Comparison of ENCODE assay signal across 3 cellular contexts in genomic region chr3:117248149-117248548, GRCh38.
TF ChIP-seq lines count a peak whose summit lies in the region.

No MANE protein-coding gene starts in this region.

TF ChIP-seq in A549, 52 proteins besides CTCF, POLR2A, EP300 and RAD21 (continued from another document):
- no peak for TF ChIP-seq PBX3 (IDR thresholded peaks at IDR 0.05)
- TF ChIP-seq HDAC2 (IDR thresholded peaks at IDR 0.05) = no peak
- no peak for TF ChIP-seq MYC (IDR thresholded peaks at IDR 0.05; ENCODE audit: borderline replicate concordance, low read length)
- TF ChIP-seq BCL3 (IDR thresholded peaks at IDR 0.05) = no peak
- no peak for TF ChIP-seq RFX5 (IDR thresholded peaks at IDR 0.05)
- no peak for TF ChIP-seq ZFP36 (IDR thresholded peaks at IDR 0.05; ENCODE audit: borderline replicate concordance, partially characterized antibody)
- TF ChIP-seq FOSL2 (IDR thresholded peaks at IDR 0.05) = no peak
- TF ChIP-seq FOSL2 (CRISPR knock-in tag; IDR thresholded peaks at IDR 0.05) = no peak

TF ChIP-seq in GM23338, 12 proteins besides CTCF, POLR2A, EP300 and RAD21 (continued from another document):
- no peak for TF ChIP-seq REST (IDR thresholded peaks at IDR 0.05; ENCODE audit: unreplicated experiment)
- TF ChIP-seq POLR2AphosphoS5 (IDR thresholded peaks at IDR 0.05; ENCODE audit: low read depth) = no peak
- no peak for TF ChIP-seq ZNF114 (CRISPR knock-in tag; IDR thresholded peaks at IDR 0.05)
- TF ChIP-seq STAT1 (IDR thresholded peaks at IDR 0.05; ENCODE audit: unreplicated experiment) = no peak
- TF ChIP-seq EZH2phosphoT487 (IDR thresholded peaks at IDR 0.05; ENCODE audit: unreplicated experiment) = no peak
- no peak for TF ChIP-seq CREB1 (CRISPR knock-in tag; IDR thresholded peaks at IDR 0.05; ENCODE audit: low read depth)
- TF ChIP-seq NANOG (IDR thresholded peaks at IDR 0.05; ENCODE audit: borderline replicate concordance) = no peak
- TF ChIP-seq ETS1 (IDR thresholded peaks at IDR 0.05) = no peak
- no peak for TF ChIP-seq EZH2 (IDR thresholded peaks at IDR 0.05; ENCODE audit: low read depth, unreplicated experiment)
- TF ChIP-seq ZNF462 (CRISPR knock-in tag; IDR thresholded peaks at IDR 0.05) = no peak

TF ChIP-seq in WTC11, 78 proteins besides CTCF, POLR2A, EP300 and RAD21 (continued from another document):
- TF ChIP-seq CREB1 (CRISPR knock-in tag; IDR thresholded peaks at IDR 0.05) = no peak
- TF ChIP-seq IRF2 (CRISPR knock-in tag; IDR thresholded peaks at IDR 0.05; ENCODE audit: borderline replicate concordance, low read depth) = no peak
- no peak for TF ChIP-seq TP53 (CRISPR knock-in tag; IDR thresholded peaks at IDR 0.05)
- no peak for TF ChIP-seq E2F4 (CRISPR knock-in tag; IDR thresholded peaks at IDR 0.05; ENCODE audit: borderline replicate concordance, low read depth)
- no peak for TF ChIP-seq ATF2 (CRISPR knock-in tag; IDR thresholded peaks at IDR 0.05; ENCODE audit: borderline replicate concordance, low read depth)
- no peak for TF ChIP-seq ZSCAN18 (CRISPR knock-in tag; IDR thresholded peaks at IDR 0.05)
- TF ChIP-seq NFE2L1 (CRISPR knock-in tag; IDR thresholded peaks at IDR 0.05) = no peak
- no peak for TF ChIP-seq ZNF396 (CRISPR knock-in tag; IDR thresholded peaks at IDR 0.05; ENCODE audit: borderline replicate concordance)
- no peak for TF ChIP-seq ZNF263 (CRISPR knock-in tag; IDR thresholded peaks at IDR 0.05; ENCODE audit: low read depth)
- no peak for TF ChIP-seq ATF3 (CRISPR knock-in tag; conservative IDR thresholded peaks at IDR 0.05)
- TF ChIP-seq PRRX2 (CRISPR knock-in tag; IDR thresholded peaks at IDR 0.05) = no peak
- TF ChIP-seq FOXP1 (CRISPR knock-in tag; IDR thresholded peaks at IDR 0.05; ENCODE audit: borderline replicate concordance) = no peak
